ENCODE assay signal across 2 cellular contexts in the genomic region with DNA sequence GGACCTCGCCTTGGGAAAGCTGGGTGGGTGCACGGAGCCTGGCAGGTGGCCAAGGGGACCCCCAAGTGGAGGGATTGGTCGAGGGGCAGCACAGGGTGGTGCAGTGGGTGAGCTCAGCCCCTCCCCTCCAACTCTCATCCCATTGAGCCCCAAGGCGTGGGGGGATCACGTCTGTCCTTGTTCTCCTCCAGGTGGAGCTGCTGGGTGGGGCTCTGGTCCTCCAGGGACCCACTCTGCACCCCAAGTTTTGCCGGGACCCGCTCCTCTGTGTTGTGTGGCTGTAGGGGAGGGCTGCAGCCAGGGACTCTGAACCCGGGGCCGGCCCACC.
TF ChIP-seq lines count a peak whose summit lies in the region.

No MANE protein-coding gene starts in this region.

TF ChIP-seq in A549, 52 proteins besides CTCF, POLR2A, EP300 and RAD21:
- TF ChIP-seq, protein P1, sequence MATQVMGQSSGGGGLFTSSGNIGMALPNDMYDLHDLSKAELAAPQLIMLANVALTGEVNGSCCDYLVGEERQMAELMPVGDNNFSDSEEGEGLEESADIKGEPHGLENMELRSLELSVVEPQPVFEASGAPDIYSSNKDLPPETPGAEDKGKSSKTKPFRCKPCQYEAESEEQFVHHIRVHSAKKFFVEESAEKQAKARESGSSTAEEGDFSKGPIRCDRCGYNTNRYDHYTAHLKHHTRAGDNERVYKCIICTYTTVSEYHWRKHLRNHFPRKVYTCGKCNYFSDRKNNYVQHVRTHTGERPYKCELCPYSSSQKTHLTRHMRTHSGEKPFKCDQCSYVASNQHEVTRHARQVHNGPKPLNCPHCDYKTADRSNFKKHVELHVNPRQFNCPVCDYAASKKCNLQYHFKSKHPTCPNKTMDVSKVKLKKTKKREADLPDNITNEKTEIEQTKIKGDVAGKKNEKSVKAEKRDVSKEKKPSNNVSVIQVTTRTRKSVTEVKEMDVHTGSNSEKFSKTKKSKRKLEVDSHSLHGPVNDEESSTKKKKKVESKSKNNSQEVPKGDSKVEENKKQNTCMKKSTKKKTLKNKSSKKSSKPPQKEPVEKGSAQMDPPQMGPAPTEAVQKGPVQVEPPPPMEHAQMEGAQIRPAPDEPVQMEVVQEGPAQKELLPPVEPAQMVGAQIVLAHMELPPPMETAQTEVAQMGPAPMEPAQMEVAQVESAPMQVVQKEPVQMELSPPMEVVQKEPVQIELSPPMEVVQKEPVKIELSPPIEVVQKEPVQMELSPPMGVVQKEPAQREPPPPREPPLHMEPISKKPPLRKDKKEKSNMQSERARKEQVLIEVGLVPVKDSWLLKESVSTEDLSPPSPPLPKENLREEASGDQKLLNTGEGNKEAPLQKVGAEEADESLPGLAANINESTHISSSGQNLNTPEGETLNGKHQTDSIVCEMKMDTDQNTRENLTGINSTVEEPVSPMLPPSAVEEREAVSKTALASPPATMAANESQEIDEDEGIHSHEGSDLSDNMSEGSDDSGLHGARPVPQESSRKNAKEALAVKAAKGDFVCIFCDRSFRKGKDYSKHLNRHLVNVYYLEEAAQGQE (IDR thresholded peaks at IDR 0.05) = no peak
- no peak for TF ChIP-seq FOXS1 (CRISPR knock-in tag; IDR thresholded peaks at IDR 0.05)
- TF ChIP-seq HOXB13 (CRISPR knock-in tag; IDR thresholded peaks at IDR 0.05; ENCODE audit: low read depth) = no peak
- TF ChIP-seq HMGXB4 (CRISPR knock-in tag; IDR thresholded peaks at IDR 0.05; ENCODE audit: borderline replicate concordance) = no peak
- TF ChIP-seq, protein P2, sequence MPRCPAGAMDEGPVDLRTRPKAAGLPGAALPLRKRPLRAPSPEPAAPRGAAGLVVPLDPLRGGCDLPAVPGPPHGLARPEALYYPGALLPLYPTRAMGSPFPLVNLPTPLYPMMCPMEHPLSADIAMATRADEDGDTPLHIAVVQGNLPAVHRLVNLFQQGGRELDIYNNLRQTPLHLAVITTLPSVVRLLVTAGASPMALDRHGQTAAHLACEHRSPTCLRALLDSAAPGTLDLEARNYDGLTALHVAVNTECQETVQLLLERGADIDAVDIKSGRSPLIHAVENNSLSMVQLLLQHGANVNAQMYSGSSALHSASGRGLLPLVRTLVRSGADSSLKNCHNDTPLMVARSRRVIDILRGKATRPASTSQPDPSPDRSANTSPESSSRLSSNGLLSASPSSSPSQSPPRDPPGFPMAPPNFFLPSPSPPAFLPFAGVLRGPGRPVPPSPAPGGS (IDR thresholded peaks at IDR 0.05) = no peak
- TF ChIP-seq CHD4 (IDR thresholded peaks at IDR 0.05; ENCODE audit: borderline replicate concordance) = no peak
TF ChIP-seq in A549: peak in this region for 0.

TF ChIP-seq in HepG2, 621 proteins besides CTCF, POLR2A, EP300 and RAD21 (continues in another document):
- TF ChIP-seq DPF2 (CRISPR knock-in tag; IDR thresholded peaks at IDR 0.05; ENCODE audit: borderline replicate concordance, low read depth) = no peak
- no peak for TF ChIP-seq ZNF430 (CRISPR knock-in tag; IDR thresholded peaks at IDR 0.05)
- no peak for TF ChIP-seq ZFAT (CRISPR knock-in tag; conservative IDR thresholded peaks at IDR 0.05)
- TF ChIP-seq SNAPC4 (CRISPR knock-in tag; IDR thresholded peaks at IDR 0.05) = no peak
- TF ChIP-seq ZNF530 (CRISPR knock-in tag; IDR thresholded peaks at IDR 0.05; ENCODE audit: low read depth) = no peak
- TF ChIP-seq ZNF740 (CRISPR knock-in tag; IDR thresholded peaks at IDR 0.05) = no peak
- TF ChIP-seq ZNF17 (CRISPR knock-in tag; IDR thresholded peaks at IDR 0.05) = no peak
- TF ChIP-seq DMAP1 (CRISPR knock-in tag; IDR thresholded peaks at IDR 0.05) = no peak
- TF ChIP-seq DNMT1 (CRISPR knock-in tag; IDR thresholded peaks at IDR 0.05) = no peak
- 0 out of 2 replicates have a peak, but pooled peaks have one; percentile 27 for TF ChIP-seq MEIS1 (CRISPR knock-in tag; IDR thresholded peaks at IDR 0.05; ENCODE audit: borderline replicate concordance)
- TF ChIP-seq BRD4 (CRISPR knock-in tag; IDR thresholded peaks at IDR 0.05) = peak; percentile 30; the same call in 1 of the 2 replicates
- TF ChIP-seq TCF7L2 (IDR thresholded peaks at IDR 0.05; ENCODE audit: low read depth, low read length) = no peak
- TF ChIP-seq EED (CRISPR knock-in tag; IDR thresholded peaks at IDR 0.05) = peak; percentile 77; the same call in 1 of the 2 replicates
- peak; percentile 11; the same call in 1 of the 2 replicates for TF ChIP-seq UBTF (CRISPR knock-in tag; IDR thresholded peaks at IDR 0.05)
- TF ChIP-seq ZNF160 (CRISPR knock-in tag; IDR thresholded peaks at IDR 0.05) = no peak
- no peak for TF ChIP-seq POLR2AphosphoS5 (IDR thresholded peaks at IDR 0.05; ENCODE audit: low read depth, low read length)
- TF ChIP-seq, protein P3, sequence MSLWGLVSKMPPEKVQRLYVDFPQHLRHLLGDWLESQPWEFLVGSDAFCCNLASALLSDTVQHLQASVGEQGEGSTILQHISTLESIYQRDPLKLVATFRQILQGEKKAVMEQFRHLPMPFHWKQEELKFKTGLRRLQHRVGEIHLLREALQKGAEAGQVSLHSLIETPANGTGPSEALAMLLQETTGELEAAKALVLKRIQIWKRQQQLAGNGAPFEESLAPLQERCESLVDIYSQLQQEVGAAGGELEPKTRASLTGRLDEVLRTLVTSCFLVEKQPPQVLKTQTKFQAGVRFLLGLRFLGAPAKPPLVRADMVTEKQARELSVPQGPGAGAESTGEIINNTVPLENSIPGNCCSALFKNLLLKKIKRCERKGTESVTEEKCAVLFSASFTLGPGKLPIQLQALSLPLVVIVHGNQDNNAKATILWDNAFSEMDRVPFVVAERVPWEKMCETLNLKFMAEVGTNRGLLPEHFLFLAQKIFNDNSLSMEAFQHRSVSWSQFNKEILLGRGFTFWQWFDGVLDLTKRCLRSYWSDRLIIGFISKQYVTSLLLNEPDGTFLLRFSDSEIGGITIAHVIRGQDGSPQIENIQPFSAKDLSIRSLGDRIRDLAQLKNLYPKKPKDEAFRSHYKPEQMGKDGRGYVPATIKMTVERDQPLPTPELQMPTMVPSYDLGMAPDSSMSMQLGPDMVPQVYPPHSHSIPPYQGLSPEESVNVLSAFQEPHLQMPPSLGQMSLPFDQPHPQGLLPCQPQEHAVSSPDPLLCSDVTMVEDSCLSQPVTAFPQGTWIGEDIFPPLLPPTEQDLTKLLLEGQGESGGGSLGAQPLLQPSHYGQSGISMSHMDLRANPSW (CRISPR knock-in tag; IDR thresholded peaks at IDR 0.05; ENCODE audit: borderline replicate concordance) = no peak
- no peak for TF ChIP-seq ZNF644 (CRISPR knock-in tag; IDR thresholded peaks at IDR 0.05; ENCODE audit: low read depth)
- TF ChIP-seq TMF1 (CRISPR knock-in tag; IDR thresholded peaks at IDR 0.05; ENCODE audit: low read depth) = no peak
- no peak for TF ChIP-seq BORCS8-MEF2B (CRISPR knock-in tag; IDR thresholded peaks at IDR 0.05)
- TF ChIP-seq, protein P4, sequence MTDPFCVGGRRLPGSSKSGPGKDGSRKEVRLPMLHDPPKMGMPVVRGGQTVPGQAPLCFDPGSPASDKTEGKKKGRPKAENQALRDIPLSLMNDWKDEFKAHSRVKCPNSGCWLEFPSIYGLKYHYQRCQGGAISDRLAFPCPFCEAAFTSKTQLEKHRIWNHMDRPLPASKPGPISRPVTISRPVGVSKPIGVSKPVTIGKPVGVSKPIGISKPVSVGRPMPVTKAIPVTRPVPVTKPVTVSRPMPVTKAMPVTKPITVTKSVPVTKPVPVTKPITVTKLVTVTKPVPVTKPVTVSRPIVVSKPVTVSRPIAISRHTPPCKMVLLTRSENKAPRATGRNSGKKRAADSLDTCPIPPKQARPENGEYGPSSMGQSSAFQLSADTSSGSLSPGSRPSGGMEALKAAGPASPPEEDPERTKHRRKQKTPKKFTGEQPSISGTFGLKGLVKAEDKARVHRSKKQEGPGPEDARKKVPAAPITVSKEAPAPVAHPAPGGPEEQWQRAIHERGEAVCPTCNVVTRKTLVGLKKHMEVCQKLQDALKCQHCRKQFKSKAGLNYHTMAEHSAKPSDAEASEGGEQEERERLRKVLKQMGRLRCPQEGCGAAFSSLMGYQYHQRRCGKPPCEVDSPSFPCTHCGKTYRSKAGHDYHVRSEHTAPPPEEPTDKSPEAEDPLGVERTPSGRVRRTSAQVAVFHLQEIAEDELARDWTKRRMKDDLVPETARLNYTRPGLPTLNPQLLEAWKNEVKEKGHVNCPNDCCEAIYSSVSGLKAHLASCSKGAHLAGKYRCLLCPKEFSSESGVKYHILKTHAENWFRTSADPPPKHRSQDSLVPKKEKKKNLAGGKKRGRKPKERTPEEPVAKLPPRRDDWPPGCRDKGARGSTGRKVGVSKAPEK (CRISPR knock-in tag; IDR thresholded peaks at IDR 0.05; ENCODE audit: borderline replicate concordance) = no peak
- TF ChIP-seq ZZZ3 (CRISPR knock-in tag; IDR thresholded peaks at IDR 0.05; ENCODE audit: borderline replicate concordance) = no peak
- no peak for TF ChIP-seq ZMYM2 (CRISPR knock-in tag; IDR thresholded peaks at IDR 0.05)
- no peak for TF ChIP-seq KLF12 (CRISPR knock-in tag; IDR thresholded peaks at IDR 0.05; ENCODE audit: borderline replicate concordance)
- no peak for TF ChIP-seq ZNF253 (CRISPR knock-in tag; IDR thresholded peaks at IDR 0.05; ENCODE audit: borderline replicate concordance)
- TF ChIP-seq ZNF546 (CRISPR knock-in tag; conservative IDR thresholded peaks at IDR 0.05) = 0 out of 2 replicates have a peak, but pooled peaks have one; percentile 10
- TF ChIP-seq RFX3 (CRISPR knock-in tag; IDR thresholded peaks at IDR 0.05) = no peak
- no peak for TF ChIP-seq GZF1 (CRISPR knock-in tag; IDR thresholded peaks at IDR 0.05)
- TF ChIP-seq RFXAP (CRISPR knock-in tag; IDR thresholded peaks at IDR 0.05; ENCODE audit: borderline replicate concordance) = no peak
- TF ChIP-seq ZSCAN31 (CRISPR knock-in tag; IDR thresholded peaks at IDR 0.05; ENCODE audit: low read depth) = 0 out of 2 replicates have a peak, but pooled peaks have one; percentile 28
- TF ChIP-seq ZNF878 (CRISPR knock-in tag; IDR thresholded peaks at IDR 0.05) = no peak
- no peak for TF ChIP-seq MAZ (IDR thresholded peaks at IDR 0.05; ENCODE audit: borderline replicate concordance, low read depth, low read length)
- peak; percentile 55; the same call in 1 of the 2 replicates for TF ChIP-seq MAZ (CRISPR knock-in tag; IDR thresholded peaks at IDR 0.05; ENCODE audit: low read depth)
- TF ChIP-seq NPAS2 (CRISPR knock-in tag; IDR thresholded peaks at IDR 0.05; ENCODE audit: borderline replicate concordance) = no peak
- no peak for TF ChIP-seq NFE2 (CRISPR knock-in tag; IDR thresholded peaks at IDR 0.05)
- TF ChIP-seq, protein P5, sequence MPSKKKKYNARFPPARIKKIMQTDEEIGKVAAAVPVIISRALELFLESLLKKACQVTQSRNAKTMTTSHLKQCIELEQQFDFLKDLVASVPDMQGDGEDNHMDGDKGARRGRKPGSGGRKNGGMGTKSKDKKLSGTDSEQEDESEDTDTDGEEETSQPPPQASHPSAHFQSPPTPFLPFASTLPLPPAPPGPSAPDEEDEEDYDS (CRISPR knock-in tag; IDR thresholded peaks at IDR 0.05) = no peak
- no peak for TF ChIP-seq THAP7 (CRISPR knock-in tag; IDR thresholded peaks at IDR 0.05)
- no peak for TF ChIP-seq JUND (CRISPR knock-in tag; IDR thresholded peaks at IDR 0.05)
- 0 out of 2 replicates have a peak, but pooled peaks have one; percentile 24 for TF ChIP-seq ZNF10 (CRISPR knock-in tag; IDR thresholded peaks at IDR 0.05; ENCODE audit: borderline replicate concordance, low read depth)
